In the genomic region with DNA sequence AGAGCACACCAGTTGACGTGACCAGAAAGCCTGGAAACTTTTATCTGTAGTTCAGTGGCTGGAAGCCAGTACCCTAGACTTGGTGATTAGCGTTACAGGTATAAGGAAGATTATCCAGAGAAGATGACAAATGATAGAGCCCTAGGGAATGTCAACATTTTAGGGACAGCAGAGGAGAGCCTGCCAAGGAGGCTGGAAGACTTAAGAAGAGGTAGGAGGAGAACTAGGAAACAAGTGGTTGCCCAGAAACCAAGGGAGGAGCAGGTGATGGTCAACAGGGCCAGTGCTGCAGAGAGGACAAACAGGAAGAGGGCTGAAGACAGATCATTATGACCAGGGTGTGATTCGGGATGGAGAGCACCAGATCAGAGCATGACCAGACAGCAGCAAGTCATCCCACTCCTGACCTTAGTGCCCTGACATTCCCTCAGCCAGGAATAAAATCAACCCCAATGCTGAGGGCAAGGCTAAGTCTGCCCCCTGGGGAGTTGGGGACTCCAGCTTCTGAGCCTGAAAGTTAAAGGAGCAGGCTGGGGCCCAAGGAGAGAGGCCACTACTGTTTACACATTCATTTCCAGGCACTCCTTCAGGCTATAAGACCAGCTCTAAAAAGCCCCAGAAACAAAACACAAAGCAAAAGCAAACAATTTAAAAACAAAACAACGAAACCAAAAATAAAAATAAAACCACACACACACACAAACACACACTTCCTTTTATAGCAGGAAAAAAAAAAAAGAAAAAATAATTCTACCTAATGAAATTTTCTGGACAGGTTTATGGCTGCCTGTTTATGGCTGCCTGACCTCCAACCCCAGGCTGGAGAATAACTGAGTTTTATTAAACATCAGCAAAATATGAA, we compare ENCODE assay signal across 24 cellular contexts. TPM values are rescaled to one million over a fixed set of nuclear protein-coding genes. Genes with fewer than 3 reads are reported as not detected.
"Had no signal": no experiment of that assay in that cellular context is flagged by ENCODE, and none has a peak within 500 bp of the region (broad histone marks: within the 10 kb centered on the region; RNA-seq: fewer than 3 reads in every experiment).

No MANE protein-coding gene starts in this region.

- H3K4me3 ChIP-seq: body of pancreas, gastrocnemius medialis, heart right ventricle, psoas muscle, right lobe of liver, stomach had no signal

- H3K4me3 Mint-ChIP-seq: activated B cell treated with CpG ODN at 0.5 μM for 24 hours; activated CD4-positive, alpha-beta memory T cell treated with anti-CD3 and anti-CD28 coated beads, Interleukin-2, amount 10 ng/mL, durations not matched to agents 7 days and 5 days; activated naive CD8-positive, alpha-beta T cell treated with anti-CD3 and anti-CD28 coated beads for 36 hours; activated T-helper 17 cell treated with anti-CD3 and anti-CD28 coated beads, Interleukin-2, amount 50 U/mL, for 72 hours; endodermal cell; immature natural killer cell had no signal

- H3K9me3 Mint-ChIP-seq: activated B cell treated with CpG ODN at 0.5 μM for 24 hours; activated CD4-positive, alpha-beta memory T cell treated with anti-CD3 and anti-CD28 coated beads, Interleukin-2, amount 10 ng/mL, durations not matched to agents 7 days and 5 days; activated naive CD8-positive, alpha-beta T cell treated with anti-CD3 and anti-CD28 coated beads for 36 hours; activated T-helper 17 cell treated with anti-CD3 and anti-CD28 coated beads, Interleukin-2, amount 50 U/mL, for 72 hours; endodermal cell; immature natural killer cell had no signal

- H3K27me3 ChIP-seq: body of pancreas, gastrocnemius medialis, heart right ventricle, right lobe of liver, stomach had no signal

- H3K36me3 Mint-ChIP-seq: activated naive CD8-positive, alpha-beta T cell treated with anti-CD3 and anti-CD28 coated beads for 36 hours; immature natural killer cell had no signal

- H3K36me3 ChIP-seq: gastrocnemius medialis, heart right ventricle, right lobe of liver, stomach had no signal

- H3K27ac ChIP-seq: body of pancreas, gastrocnemius medialis, psoas muscle, right lobe of liver, stomach had no signal

- H3K4me1 Mint-ChIP-seq: activated B cell treated with CpG ODN at 0.5 μM for 24 hours; activated naive CD8-positive, alpha-beta T cell treated with anti-CD3 and anti-CD28 coated beads for 36 hours; activated T-helper 17 cell treated with anti-CD3 and anti-CD28 coated beads, Interleukin-2, amount 50 U/mL, for 72 hours; endodermal cell; immature natural killer cell had no signal

- H3K27ac Mint-ChIP-seq: activated B cell treated with CpG ODN at 0.5 μM for 24 hours; activated CD4-positive, alpha-beta memory T cell treated with anti-CD3 and anti-CD28 coated beads, Interleukin-2, amount 10 ng/mL, durations not matched to agents 7 days and 5 days; activated naive CD8-positive, alpha-beta T cell treated with anti-CD3 and anti-CD28 coated beads for 36 hours; activated T-helper 17 cell treated with anti-CD3 and anti-CD28 coated beads, Interleukin-2, amount 50 U/mL, for 72 hours; endodermal cell; immature natural killer cell had no signal

- FAIRE-seq: small intestine had no signal

- H3K9me3 ChIP-seq: body of pancreas, gastrocnemius medialis, heart right ventricle, psoas muscle, right lobe of liver, stomach had no signal

- DNase-seq: activated B cell treated with CpG ODN at 0.5 μM for 24 hours; activated CD4-positive, alpha-beta memory T cell treated with anti-CD3 and anti-CD28 coated beads, Interleukin-2, amount 10 ng/mL, durations not matched to agents 7 days and 5 days; activated CD4-positive, alpha-beta T cell treated with anti-CD3 and anti-CD28 coated beads for 4 hours; activated naive CD4-positive, alpha-beta T cell; activated naive CD8-positive, alpha-beta T cell treated with anti-CD3 and anti-CD28 coated beads for 36 hours; activated T-cell treated with anti-CD3 and anti-CD28 coated beads, Interleukin-2, amount 50 U/mL, for 1 hour; body of pancreas; endodermal cell; gastrocnemius medialis; heart right ventricle; immature natural killer cell; kidney glomerular epithelial cell; left ventricle myocardium superior; psoas muscle; right lobe of liver; small intestine; stimulated activated CD4-positive, alpha-beta T cell treated with anti-CD3 and anti-CD28 coated beads, Interleukin-4, amount 100 ng/mL, for 1 hour; stomach; trophoblast cell had no signal

RNA-seq across cellular contexts. Expression of gene LRRC52, which starts 48.6 kb away (rescaled TPM):
- total RNA-seq: activated B cell treated with CpG ODN at 0.5 μM for 24 hours; activated CD4-positive, alpha-beta memory T cell treated with anti-CD3 and anti-CD28 coated beads, Interleukin-2, amount 10 ng/mL, durations not matched to agents 7 days and 5 days; activated naive CD8-positive, alpha-beta T cell treated with anti-CD3 and anti-CD28 coated beads for 36 hours; activated T-helper 17 cell treated with anti-CD3 and anti-CD28 coated beads, Interleukin-2, amount 50 U/mL, for 72 hours; body of pancreas; cardiac septum; endodermal cell; epithelial cell of proximal tubule; left ventricle myocardium superior; osteocyte; psoas muscle; right lobe of liver; stomach; temporal lobe had no signal

RNA-seq across cellular contexts. Expression of gene RXRG, which starts 50.3 kb away (rescaled TPM):
- total RNA-seq: activated B cell treated with CpG ODN at 0.5 μM for 24 hours; activated CD4-positive, alpha-beta memory T cell treated with anti-CD3 and anti-CD28 coated beads, Interleukin-2, amount 10 ng/mL, durations not matched to agents 7 days and 5 days; activated T-helper 17 cell treated with anti-CD3 and anti-CD28 coated beads, Interleukin-2, amount 50 U/mL, for 72 hours; epithelial cell of proximal tubule; osteocyte had no signal
